In genomic region chr1:204091787-204092312, GRCh38 we compare ENCODE assay signal across 19 cellular contexts. TPM values are rescaled to one million over a fixed set of nuclear protein-coding genes. Genes with fewer than 3 reads are reported as not detected.
"Had no signal": no experiment of that assay in that cellular context is flagged by ENCODE, and none has a peak within 500 bp of the region (broad histone marks: within the 10 kb centered on the region; RNA-seq: fewer than 3 reads in every experiment).

No MANE protein-coding gene starts in this region.

- DNase-seq: activated CD4-positive, alpha-beta memory T cell treated with anti-CD3 and anti-CD28 coated beads for 36 hours; activated CD8-positive, alpha-beta memory T cell treated with anti-CD3 and anti-CD28 coated beads, Interleukin-2, amount 10 ng/mL, durations not matched to agents 7 days and 5 days; activated naive CD4-positive, alpha-beta T cell treated with anti-CD3 and anti-CD28 coated beads, Interleukin-2, amount 50 U/mL, for 16 hours; activated T-cell treated with anti-CD3 and anti-CD28 coated beads, Interleukin-2, amount 50 U/mL, for 24 hours; central memory CD4-positive, alpha-beta T cell; effector CD8-positive, alpha-beta T cell; foreskin melanocyte; head of caudate nucleus; midbrain; retina; stimulated activated CD4-positive, alpha-beta T cell treated with anti-CD3 and anti-CD28 coated beads, Interleukin-2, amount 100 ng/mL, for 48 hours; stimulated activated naive B cell treated with anti-CD40 and anti-IgM and Interleukin-4, amounts not matched to agents 10 μg/mL and 1 μg/mL and 100 μg/mL, for 72 hours; substantia nigra; upper lobe of right lung had no signal

- H3K4me3 ChIP-seq: coronary artery, upper lobe of right lung had no signal

- H3K9me3 ChIP-seq: neutrophil, upper lobe of right lung had no signal

- H3K27ac Mint-ChIP-seq: activated CD4-positive, alpha-beta memory T cell treated with anti-CD3 and anti-CD28 coated beads for 36 hours; activated CD8-positive, alpha-beta memory T cell treated with anti-CD3 and anti-CD28 coated beads, Interleukin-2, amount 10 ng/mL, durations not matched to agents 7 days and 5 days; activated T-cell treated with anti-CD3 and anti-CD28 coated beads, Interleukin-2, amount 50 U/mL, for 24 hours; stimulated activated naive B cell treated with anti-CD40 and anti-IgM and Interleukin-4, amounts not matched to agents 10 μg/mL and 1 μg/mL and 100 μg/mL, for 72 hours had no signal

- H3K4me1 Mint-ChIP-seq: activated CD8-positive, alpha-beta memory T cell treated with anti-CD3 and anti-CD28 coated beads, Interleukin-2, amount 10 ng/mL, durations not matched to agents 7 days and 5 days had no signal

- H3K4me3 Mint-ChIP-seq: activated CD4-positive, alpha-beta memory T cell treated with anti-CD3 and anti-CD28 coated beads for 36 hours; activated CD8-positive, alpha-beta memory T cell treated with anti-CD3 and anti-CD28 coated beads, Interleukin-2, amount 10 ng/mL, durations not matched to agents 7 days and 5 days; activated T-cell treated with anti-CD3 and anti-CD28 coated beads, Interleukin-2, amount 50 U/mL, for 24 hours; stimulated activated naive B cell treated with anti-CD40 and anti-IgM and Interleukin-4, amounts not matched to agents 10 μg/mL and 1 μg/mL and 100 μg/mL, for 72 hours had no signal

- H3K36me3 ChIP-seq: neutrophil, upper lobe of right lung had no signal

- H3K36me3 Mint-ChIP-seq: activated CD4-positive, alpha-beta memory T cell treated with anti-CD3 and anti-CD28 coated beads for 36 hours; activated CD8-positive, alpha-beta memory T cell treated with anti-CD3 and anti-CD28 coated beads, Interleukin-2, amount 10 ng/mL, durations not matched to agents 7 days and 5 days; stimulated activated naive B cell treated with anti-CD40 and anti-IgM and Interleukin-4, amounts not matched to agents 10 μg/mL and 1 μg/mL and 100 μg/mL, for 72 hours had no signal

- H3K9me3 Mint-ChIP-seq: activated CD4-positive, alpha-beta memory T cell treated with anti-CD3 and anti-CD28 coated beads for 36 hours; activated T-cell treated with anti-CD3 and anti-CD28 coated beads, Interleukin-2, amount 50 U/mL, for 24 hours; stimulated activated naive B cell treated with anti-CD40 and anti-IgM and Interleukin-4, amounts not matched to agents 10 μg/mL and 1 μg/mL and 100 μg/mL, for 72 hours had no signal

- H3K27ac ChIP-seq: epithelial cell of prostate, neutrophil had no signal

- ATAC-seq: activated CD8-positive, alpha-beta memory T cell treated with anti-CD3 and anti-CD28 coated beads, Interleukin-2, amount 10 ng/mL, durations not matched to agents 7 days and 5 days; stimulated activated naive B cell treated with anti-CD40 and anti-IgM and Interleukin-4, amounts not matched to agents 10 μg/mL and 1 μg/mL and 100 μg/mL, for 72 hours; upper lobe of right lung had no signal

- H3K9ac ChIP-seq: parathyroid adenoma had no signal

- H3K27me3 Mint-ChIP-seq: activated CD4-positive, alpha-beta memory T cell treated with anti-CD3 and anti-CD28 coated beads for 36 hours; activated T-cell treated with anti-CD3 and anti-CD28 coated beads, Interleukin-2, amount 50 U/mL, for 24 hours had no signal

- H3K27me3 ChIP-seq: neutrophil, upper lobe of right lung had no signal

RNA-seq across cellular contexts. Expression of gene ETNK2, which starts 60.0 kb away (rescaled TPM):
- total RNA-seq: activated CD8-positive, alpha-beta memory T cell treated with anti-CD3 and anti-CD28 coated beads, Interleukin-2, amount 10 ng/mL, durations not matched to agents 7 days and 5 days; T-helper 1 cell treated with Interleukin-12 subunit alpha and Interleukin-12 subunit beta and Interleukin-4 antibody, amounts not matched to agents 30 ng/mL and 1 ng/mL, for 36 hours had no signal
